Comparison of ENCODE assay signal across 9 cellular contexts in genomic region chr4:89109841-89110540, GRCh38. TPM values are rescaled to one million over a fixed set of nuclear protein-coding genes. Genes with fewer than 3 reads are reported as not detected.
DNase-seq lines count a peak whose midpoint lies in the region; ATAC-seq and TF ChIP-seq lines count a peak whose summit lies in the region.
"Had no signal": no experiment of that assay in that cellular context is flagged by ENCODE, and none has a peak within 500 bp of the region (broad histone marks: within the 10 kb centered on the region; RNA-seq: fewer than 3 reads in every experiment).

No MANE protein-coding gene starts in this region.

- TF ChIP-seq CTCF in A673 (conservative IDR thresholded peaks at IDR 0.05; ENCODE audit: low read depth, low read length) (no peak), Loucy (conservative IDR thresholded peaks at IDR 0.05; ENCODE audit: low read length) (no peak)

- H3K4me3 ChIP-seq in A673 (ENCODE audit: low read depth, low read length, poor library complexity, severe bottlenecking) (peak overlapping the region; percentile 57), Loucy (ENCODE audit: low read length, poor library complexity, severe bottlenecking) (peak overlapping the region; percentile 86)
- peak overlapping the region; percentile 92 for H3K4me3 ChIP-seq in effector memory CD4-positive, alpha-beta T cell (ENCODE audit: insufficient read depth, low read depth, low read length, poor library complexity, severe bottlenecking)

- H3K9ac ChIP-seq in Loucy (ENCODE audit: low read depth, low read length, poor library complexity, severe bottlenecking): no peak overlapping the region

- H3K36me3 Mint-ChIP-seq in naive thymus-derived CD8-positive, alpha-beta T cell: peaks cover 0 to 24% (median 13%) of the 10 kb centered on the region in 3 donors

- peaks cover 14 to 26% (median 21%) of the 10 kb centered on the region in 4 donors for H3K4me1 Mint-ChIP-seq in naive thymus-derived CD8-positive, alpha-beta T cell

- BruUV-seq in A673 (replicated peaks; lab: Mats Ljungman, UMichigan): no TSS peak

- H3F3A ChIP-seq in Loucy (ENCODE audit: low read depth): no peaks in the 10 kb centered on the region

- intact Hi-C loops in A673 (cut with micrococcal nuclease; ENCODE audit: unreplicated experiment): no loop called here

- H3K9me3 ChIP-seq in A673 (ENCODE audit: low read depth, low read length, poor library complexity, severe bottlenecking) (no peaks in the 10 kb centered on the region), Loucy (ENCODE audit: insufficient read depth, low read depth, low read length) (no peaks in the 10 kb centered on the region)
- H3K9me3 ChIP-seq in effector memory CD4-positive, alpha-beta T cell (ENCODE audit: control insufficient read depth, low read length): no peaks in the 10 kb centered on the region

- DNase-seq in A673 (ENCODE audit: low spot score): no peak
- DNase-seq in effector memory CD4-positive, alpha-beta T cell: no peak
- peak in 1 of 10 donors; percentile 3 for DNase-seq in naive thymus-derived CD8-positive, alpha-beta T cell
- no peak for DNase-seq in activated effector memory CD4-positive, alpha-beta T cell treated with Interleukin-2 at 50 U/mL for 16 hours
- DNase-seq in NCI-H446 treated with DMSO at 0.1 percent for 48 hours (lab: John Stamatoyannopoulos, UW): no peak
- no peak for DNase-seq in central memory CD4-positive, alpha-beta T cell
- DNase-seq: GDM1 had no signal

- H3K36me3 ChIP-seq in A673 (ENCODE audit: insufficient read depth, low read length, poor library complexity, severe bottlenecking) (no peaks in the 10 kb centered on the region), Loucy (ENCODE audit: insufficient read depth, low read length) (no peaks in the 10 kb centered on the region)
- H3K36me3 ChIP-seq in effector memory CD4-positive, alpha-beta T cell (ENCODE audit: control insufficient read depth, insufficient read depth, low read length): no peaks in the 10 kb centered on the region

- H3K27me3 Mint-ChIP-seq in naive thymus-derived CD8-positive, alpha-beta T cell: peaks cover 0 to 9% (median 2%) of the 10 kb centered on the region in 5 donors

- peaks cover 25% of the 10 kb centered on the region for H3K79me2 ChIP-seq in Loucy (ENCODE audit: insufficient read depth, low read length)

- POLR2A ChIA-PET in A673 (lab: Charles Lee; ENCODE audit: low non-redundant PET): no interaction called here
- POLR2A ChIA-PET in naive thymus-derived CD8-positive, alpha-beta T cell (lab: Charles Lee): no interaction called here

- H3K27ac Mint-ChIP-seq in naive thymus-derived CD8-positive, alpha-beta T cell: peak overlapping the region; percentile 30 to 93 (median 86)

- CTCF ChIA-PET in A673 (lab: Charles Lee): no interaction called here

- H2AFZ ChIP-seq in Loucy (ENCODE audit: low read length): peak overlapping the region; percentile 98

- ATAC-seq in naive thymus-derived CD8-positive, alpha-beta T cell: no peak
- no peak for ATAC-seq in GM18867 (IDR thresholded peaks at IDR 0.05; ENCODE audit: unreplicated experiment)

- H3K9me2 ChIP-seq in Loucy (replicated peaks; ENCODE audit: low read depth, low read length): no peaks in the 10 kb centered on the region

- H3K4me1 ChIP-seq in A673 (ENCODE audit: insufficient read depth, low read length, poor library complexity, severe bottlenecking): peaks cover 5% of the 10 kb centered on the region
- peaks cover 17% of the 10 kb centered on the region for H3K4me1 ChIP-seq in Loucy (ENCODE audit: insufficient read depth, low read length, poor library complexity, severe bottlenecking)
- peaks cover 6% of the 10 kb centered on the region for H3K4me1 ChIP-seq in effector memory CD4-positive, alpha-beta T cell (ENCODE audit: control insufficient read depth, insufficient read depth, low read length, poor library complexity, severe bottlenecking)

- H3K9me3 Mint-ChIP-seq in naive thymus-derived CD8-positive, alpha-beta T cell: peaks cover 0 to 33% (median 14%) of the 10 kb centered on the region in 9 donors

- H3K27ac ChIP-seq in A673 (ENCODE audit: low read depth, low read length, poor library complexity, severe bottlenecking): no peak overlapping the region
- no peak overlapping the region for H3K27ac ChIP-seq in effector memory CD4-positive, alpha-beta T cell (ENCODE audit: insufficient read depth, low read length, poor library complexity, severe bottlenecking)

- H3K27me3 ChIP-seq in A673 (replicated peaks; ENCODE audit: insufficient read depth, low read depth, low read length, poor library complexity) (peaks cover 17% of the 10 kb centered on the region), Loucy (ENCODE audit: insufficient read depth, low read length, poor library complexity, severe bottlenecking) (peaks cover 5% of the 10 kb centered on the region)
- no peaks in the 10 kb centered on the region for H3K27me3 ChIP-seq in effector memory CD4-positive, alpha-beta T cell (replicated peaks; ENCODE audit: control insufficient read depth, insufficient read depth, low read length, poor library complexity, severe bottlenecking)

- H3K4me3 Mint-ChIP-seq in naive thymus-derived CD8-positive, alpha-beta T cell: peak overlapping the region; percentile 80 to 93 (median 92)

- peaks cover 2% of the 10 kb centered on the region for H4K20me1 ChIP-seq in Loucy (ENCODE audit: insufficient read depth, low read length, poor library complexity, severe bottlenecking)

- H3K4me2 ChIP-seq in Loucy (ENCODE audit: low read depth, low read length, poor library complexity, severe bottlenecking): peak overlapping the region; percentile 88

RNA-seq across cellular contexts. Expression of gene TIGD2, which starts 1.3 kb away (rescaled TPM):
- total RNA-seq in A673 (2021): 2.8 TPM in 2 replicates
- total RNA-seq in naive thymus-derived CD8-positive, alpha-beta T cell: 1 to 10 TPM; 7.4 to 8.4 TPM
- polyA plus RNA-seq in naive thymus-derived CD8-positive, alpha-beta T cell: 1 to 10 TPM; 3.2 to 4.2 (median 3.3) TPM

RNA-seq across cellular contexts. Expression of gene FAM13A, which starts 53.0 kb away (rescaled TPM):
- 15.5 and 16.1 TPM in 2 replicates for total RNA-seq in A673 (2021)
- total RNA-seq in naive thymus-derived CD8-positive, alpha-beta T cell: 1 to 10 TPM; 1.1 to 2.4 TPM
- polyA plus RNA-seq in naive thymus-derived CD8-positive, alpha-beta T cell: 1 to 10 TPM in 1 of 3 donors, under 1 TPM in 2; 0.30 to 3.1 (median 0.81) TPM
